In genomic region chr3:107927361-107928083, GRCh38 we compare ENCODE assay signal across 8 cellular contexts.
DNase-seq lines count a peak whose midpoint lies in the region; ATAC-seq, FAIRE-seq and TF ChIP-seq lines count a peak whose summit lies in the region.

No MANE protein-coding gene starts in this region.

- H3K9me1 ChIP-seq in keratinocyte (ENCODE audit: control insufficient read depth, extremely low read depth, insufficient read depth, low read length): no peaks in the 10 kb centered on the region

- H3K36me3 ChIP-seq in keratinocyte (ENCODE audit: control insufficient read depth in 2 of 2, extremely low read depth in 1 of 2, insufficient read depth in 2 of 2, low read length in 2 of 2): no peaks in the 10 kb centered on the region

- peak overlapping the region; percentile 51 for H3K9ac ChIP-seq in keratinocyte (ENCODE audit: control insufficient read depth, extremely low read depth, insufficient read depth, low read length)

- no peaks in the 10 kb centered on the region for H3K79me2 ChIP-seq in keratinocyte (ENCODE audit: control insufficient read depth, insufficient read depth, low read length)

- peak overlapping the region; percentile 74 for H2AFZ ChIP-seq in keratinocyte (ENCODE audit: control insufficient read depth, low read length)

- dilution Hi-C loops in keratinocyte (cut with MboI; ENCODE audit: extremely low pct_ligation_motif_present, low sequenced_read_pairs): no loop called here

- H3K4me3 ChIP-seq in keratinocyte (ENCODE audit: control insufficient read depth in 2 of 3, extremely low read depth in 1 of 3, insufficient read depth in 2 of 3, low read depth in 1 of 3, low read length in 3 of 3): peak overlapping the region; percentile 41 to 74 (median 49)

- peak; percentile 92 to 95 (median 92) for TF ChIP-seq CTCF in keratinocyte (optimal IDR thresholded peaks at IDR 0.05 in 1 of 3, IDR thresholded peaks at IDR 0.05 in 1 of 3, conservative IDR thresholded peaks at IDR 0.05 in 1 of 3; ENCODE audit: extremely low read depth in 1 of 3, insufficient read depth in 2 of 3, low read length in 3 of 3)

- no peak overlapping the region for H3K27ac ChIP-seq in keratinocyte (ENCODE audit: control insufficient read depth, insufficient read depth, low read length)

- no peaks in the 10 kb centered on the region for H4K20me1 ChIP-seq in keratinocyte (ENCODE audit: control insufficient read depth, extremely low read depth, insufficient read depth, low read length)

- DNase-seq in NCI-H187 (lab: John Stamatoyannopoulos, UW) (peak; percentile 18 to 42), NCI-H187 treated with DMSO at 0.1 percent for 48 hours (lab: John Stamatoyannopoulos, UW) (no peak), NCI-H2171 treated with DMSO at 0.1 percent for 48 hours (lab: John Stamatoyannopoulos, UW) (peak; percentile 90), keratinocyte (ENCODE audit: low read depth, low spot score) (peak; percentile 9)
- DNase-seq in activated CD4-positive, CD25-positive, alpha-beta regulatory T cell (lab: John Stamatoyannopoulos, UW): peak; percentile 20 to 52 (median 35)
- DNase-seq in central memory CD4-positive, alpha-beta T cell: peak; percentile 53
- peak; percentile 67 for DNase-seq in stimulated activated CD4-positive, alpha-beta T cell treated with anti-CD3 and anti-CD28 coated beads, Interleukin-12 subunit alpha, Interleukin-12 subunit beta, amount 100 ng/mL, for 4 hours

- FAIRE-seq in keratinocyte (lab: Jason Lieb, UNC): peak; percentile 20

- peak overlapping the region; percentile 87 for H3K4me2 ChIP-seq in keratinocyte (ENCODE audit: control insufficient read depth, extremely low read depth, insufficient read depth, low read depth, low read length)

- no peaks in the 10 kb centered on the region for H3K27me3 ChIP-seq in keratinocyte (ENCODE audit: control insufficient read depth, extremely low read depth, insufficient read depth, low read length)

- peaks cover 3% of the 10 kb centered on the region for H3K4me1 ChIP-seq in keratinocyte (ENCODE audit: control insufficient read depth, extremely low read depth, insufficient read depth, low read length)

- H3K9me3 ChIP-seq in keratinocyte (ENCODE audit: control insufficient read depth, low read depth, low read length): no peaks in the 10 kb centered on the region

- ATAC-seq in HG03025 (IDR thresholded peaks at IDR 0.05; ENCODE audit: low FRiP score, unreplicated experiment): peak; percentile 97
